In genomic region chr17:7308625-7309433, GRCh38 we compare ENCODE assay signal across 8 cellular contexts. TPM values are rescaled to one million over a fixed set of nuclear protein-coding genes. Genes with fewer than 3 reads are reported as not detected.
DNase-seq lines count a peak whose midpoint lies in the region; ATAC-seq and TF ChIP-seq lines count a peak whose summit lies in the region.

No MANE protein-coding gene starts in this region.

- peaks cover 3 to 47% (median 44%) of the 10 kb centered on the region in 9 donors for H3K36me3 ChIP-seq in heart left ventricle
- H3K36me3 ChIP-seq in upper lobe of left lung: peaks cover 26 to 43% (median 39%) of the 10 kb centered on the region in 4 donors

- WGBS in adipose tissue, 3 donors: 0 to 2% (median 0%) methylated on average over 14 of the region's 14 CpGs
- WGBS in heart left ventricle, 4 donors: 2 to 3% (median 3%) methylated on average over 11 to 14 of the region's 14 CpGs
- WGBS in upper lobe of left lung, 2 donors: 0 to 1% methylated on average over 13 to 14 of the region's 14 CpGs

- H3K27ac ChIP-seq in adipose tissue (ENCODE audit: low read depth, low read length) (peak overlapping the region; percentile 82), heart left ventricle (peak overlapping the region; percentile 85 to 100 (median 97)), upper lobe of left lung (peak overlapping the region; percentile 97 to 100 (median 98))

- no peak for TF ChIP-seq EP300 in upper lobe of left lung (IDR thresholded peaks at IDR 0.05)

- ATAC-seq in heart left ventricle (peak in 2 of 4 donors; percentile 21 to 33), upper lobe of left lung (ENCODE audit: low FRiP score in 2 of 2) (peak; percentile 59 to 71)

- DNase-seq in NAMALWA (ENCODE audit: low spot score) (peak; percentile 73), SW480 (ENCODE audit: low spot score) (peak; percentile 81), heart left ventricle (peak in 4 of 5 donors; percentile 78 to 80 (median 80)), posterior cingulate gyrus (peak in 8 of 10 donors; percentile 32 to 89 (median 55)), upper lobe of left lung (peak in 1 of 2 donors; percentile 88), middle frontal gyrus (ENCODE audit: extremely low spot score, low spot score) (no peak)

- H3K4me1 ChIP-seq in heart left ventricle (peaks cover 4 to 55% (median 40%) of the 10 kb centered on the region in 12 donors), upper lobe of left lung (peaks cover 24 to 47% (median 28%) of the 10 kb centered on the region in 4 donors)

- peak; percentile 0 for TF ChIP-seq POLR2A in GM10847 (IDR thresholded peaks at IDR 0.05; ENCODE audit: extremely low read depth, insufficient read length)
- TF ChIP-seq POLR2A in heart left ventricle (IDR thresholded peaks at IDR 0.05): peak in 1 of 2 donors; percentile 30
- peak in 2 of 4 donors; percentile 24 to 45 for TF ChIP-seq POLR2A in upper lobe of left lung (IDR thresholded peaks at IDR 0.05)

- H3K4me3 ChIP-seq in heart left ventricle: peak overlapping the region; percentile 69 to 98 (median 92)
- peak overlapping the region; percentile 90 to 100 (median 99) for H3K4me3 ChIP-seq in upper lobe of left lung

- intact Hi-C loops in heart left ventricle (cut with DNase I): loop anchor here in 3 of 10 donors (2.0 to 5.0 kb wide), 5 partner anchors 20 to 378 kb away; partner anchors contain the start of genes ACADVL (in 1 of the 3), CTDNEP1 (in 1 of the 3), DLG4 (in 1 of the 3) and ELP5 (in 1 of the 3)
- intact Hi-C loops in posterior cingulate gyrus (cut with DNase I): no loop called here

- H3K9me3 ChIP-seq in heart left ventricle (no peaks in the 10 kb centered on the region), upper lobe of left lung (no peaks in the 10 kb centered on the region)

- H3K27me3 ChIP-seq in heart left ventricle (no peaks in the 10 kb centered on the region), upper lobe of left lung (no peaks in the 10 kb centered on the region)

- TF ChIP-seq CTCF in heart left ventricle (IDR thresholded peaks at IDR 0.05): no peak
- no peak for TF ChIP-seq CTCF in upper lobe of left lung (IDR thresholded peaks at IDR 0.05)

RNA-seq across cellular contexts. Expression of gene EIF5A, which starts 1.4 kb away (rescaled TPM):
- 100 to 1,000 TPM; 204 to 587 (median 428) TPM for polyA plus RNA-seq in adipose tissue
- total RNA-seq in heart left ventricle: 100 to 1,000 TPM; 120 to 500 (median 257) TPM
- 100 to 1,000 TPM; 403 to 934 TPM for polyA plus RNA-seq in heart left ventricle
- 100 to 1,000 TPM in 5 of 6 donors, 10 to 100 TPM in 1; 84.9 to 303 (median 207) TPM for total RNA-seq in upper lobe of left lung

RNA-seq across cellular contexts. Expression of gene GPS2, which starts 6.3 kb away (rescaled TPM):
- polyA plus RNA-seq in adipose tissue: 10 to 100 TPM; 40.1 to 55.5 (median 47.5) TPM
- 100 to 1,000 TPM in 1 of 9 donors, 10 to 100 TPM in 8; 51.0 to 118 (median 61.2) TPM for total RNA-seq in heart left ventricle
- 10 to 100 TPM; 81.6 to 88.4 TPM for polyA plus RNA-seq in heart left ventricle
- 100 to 1,000 TPM in 2 of 6 donors, 10 to 100 TPM in 4; 55.2 to 109 (median 95.7) TPM for total RNA-seq in upper lobe of left lung

RNA-seq across cellular contexts. Expression of gene YBX2, which starts 14.4 kb away (rescaled TPM):
- 1 to 10 TPM in 2 of 3 donors, under 1 TPM in 1; 0.95 to 6.0 (median 2.2) TPM for polyA plus RNA-seq in adipose tissue
- 1 to 10 TPM in 1 of 9 donors, under 1 TPM in 8; 0.32 to 1.6 (median 0.56) TPM for total RNA-seq in heart left ventricle
- 1 to 10 TPM in 1 of 2 donors, under 1 TPM in 1; 0.43 to 2.0 TPM for polyA plus RNA-seq in heart left ventricle
- 1 to 10 TPM in 3 of 6 donors, under 1 TPM in 2, not detected in 1; 0.14 to 2.2 (median 1.2) TPM for total RNA-seq in upper lobe of left lung

RNA-seq across cellular contexts. Expression of gene NEURL4, which starts 20.3 kb away (rescaled TPM):
- 10 to 100 TPM; 11.8 to 25.2 (median 17.9) TPM for polyA plus RNA-seq in adipose tissue
- total RNA-seq in heart left ventricle: 10 to 100 TPM; 13.6 to 39.2 (median 27.6) TPM
- polyA plus RNA-seq in heart left ventricle: 10 to 100 TPM; 23.0 to 29.6 TPM
- 10 to 100 TPM; 14.2 to 77.5 (median 37.5) TPM for total RNA-seq in upper lobe of left lung

RNA-seq across cellular contexts. Expression of gene SLC2A4, which starts 27.3 kb away (rescaled TPM):
- polyA plus RNA-seq in adipose tissue: 10 to 100 TPM; 10.2 to 41.8 (median 31.4) TPM
- 100 to 1,000 TPM in 7 of 9 donors, 10 to 100 TPM in 2; 82.0 to 184 (median 172) TPM for total RNA-seq in heart left ventricle
- 100 to 1,000 TPM in 1 of 2 donors, 10 to 100 TPM in 1; 48.5 to 107 TPM for polyA plus RNA-seq in heart left ventricle
- total RNA-seq in upper lobe of left lung: 1 to 10 TPM; 1.0 to 5.2 (median 1.2) TPM
